7 cellular contexts compared by ENCODE assay signal in the genomic region with DNA sequence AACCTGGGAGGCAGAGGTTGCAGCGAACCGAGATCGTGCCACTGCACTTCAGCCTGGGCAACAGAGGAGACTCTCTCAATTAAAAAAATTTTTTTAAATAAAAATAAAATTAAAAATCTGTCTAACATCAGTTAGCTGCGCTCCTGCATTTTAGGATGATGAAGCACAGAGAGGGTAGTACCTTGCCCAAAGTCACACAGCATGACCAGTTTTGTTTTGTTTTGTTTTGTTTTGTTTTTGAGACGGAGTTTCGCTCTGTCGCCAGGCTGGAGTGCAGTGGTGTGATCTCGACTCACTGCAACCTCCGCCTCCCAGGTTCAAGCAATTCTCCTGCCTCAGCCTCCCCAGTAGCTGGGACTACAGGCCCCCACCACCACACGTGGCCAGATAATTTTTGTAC. TPM values are rescaled to one million over a fixed set of nuclear protein-coding genes. Genes with fewer than 3 reads are reported as not detected.
DNase-seq lines count a peak whose midpoint lies in the region; ATAC-seq, FAIRE-seq and TF ChIP-seq lines count a peak whose summit lies in the region.
"Not testable (repeated sequence)": the region's sequence is repeated elsewhere in the genome, so short reads cannot be mapped to it uniquely, and the experiment has no call there.
"Had no signal": no experiment of that assay in that cellular context is flagged by ENCODE, and none has a peak within 500 bp of the region (broad histone marks: within the 10 kb centered on the region; RNA-seq: fewer than 3 reads in every experiment).

No MANE protein-coding gene starts in this region.

- ATAC-seq in A549; Right ventricle myocardium superior (ENCODE audit: poor library complexity); gastrocnemius medialis: not testable (repeated sequence)

- not testable (repeated sequence) for TF ChIP-seq POLR2A in A549 (IDR thresholded peaks at IDR 0.05; ENCODE audit: low read length); gastrocnemius medialis (IDR thresholded peaks at IDR 0.05)

- not testable (repeated sequence) for H3K4me1 ChIP-seq in A549
- peaks cover 13 to 27% of the 10 kb centered on the region in 2 donors for H3K4me1 ChIP-seq in gastrocnemius medialis

- not testable (repeated sequence) for H3K36me3 ChIP-seq in gastrocnemius medialis

- H3K36me3 Mint-ChIP-seq in nephron progenitor cell (ENCODE audit: low read depth) = not testable (repeated sequence)

- TF ChIP-seq CTCF in A549 (IDR thresholded peaks at IDR 0.05); RWPE1 (conservative IDR thresholded peaks at IDR 0.05; ENCODE audit: low read depth); nephron progenitor cell (IDR thresholded peaks at IDR 0.05); gastrocnemius medialis (IDR thresholded peaks at IDR 0.05 in 4 of 5, conservative IDR thresholded peaks at IDR 0.05 in 1 of 5): not testable (repeated sequence)

- peak overlapping the region; percentile 36 for H3K27ac Mint-ChIP-seq in nephron progenitor cell

- WGBS in A549 (ENCODE audit: missing lambda C conversion rate) = 92% methylated on average over 10 of the region's 10 CpGs

- POLR2A ChIA-PET in A549 (lab: Yijun Ruan, JAX); RWPE1 (lab: Yijun Ruan, JAX; ENCODE audit: low non-redundant PET): not testable (repeated sequence)

- not testable (repeated sequence) for H3K9me3 Mint-ChIP-seq in nephron progenitor cell

- not testable (repeated sequence) for TF ChIP-seq RAD21 in A549 (conservative IDR thresholded peaks at IDR 0.05 in 1 of 2, IDR thresholded peaks at IDR 0.05 in 1 of 2)

- not testable (repeated sequence) for FAIRE-seq in A549 (lab: Jason Lieb, UNC)

- H3K27me3 Mint-ChIP-seq in nephron progenitor cell (ENCODE audit: low read depth, poor library complexity) = not testable (repeated sequence)

- not testable (repeated sequence) for TF ChIP-seq EP300 in A549 (IDR thresholded peaks at IDR 0.05)

- not testable (repeated sequence) for H3K4me3 ChIP-seq in A549, gastrocnemius medialis

- not testable (repeated sequence) for H3K4me1 Mint-ChIP-seq in nephron progenitor cell

- not testable (repeated sequence) for H3K4me2 ChIP-seq in A549

- intact Hi-C loops in Right ventricle myocardium superior (cut with DNase I); gastrocnemius medialis (cut with DNase I; ENCODE audit: low total_unique reads): not testable (repeated sequence)

- CTCF ChIA-PET in A549 (lab: Yijun Ruan, JAX) = interaction anchor here (0.6 to 1.2 kb wide), 2 partner anchors 59 to 371 kb away, joined by 3 to 4 read pairs; no protein-coding TSS in a partner anchor
- CTCF ChIA-PET in RWPE1 (lab: Yijun Ruan, JAX) = not testable (repeated sequence)

- not testable (repeated sequence) for H3K27me3 ChIP-seq in gastrocnemius medialis

- not testable (repeated sequence) for H3K27ac ChIP-seq in A549
- peak overlapping the region; percentile 28 for H3K27ac ChIP-seq in RWPE1
- peak overlapping the region; percentile 42 to 95 (median 91) for H3K27ac ChIP-seq in gastrocnemius medialis

- in situ Hi-C loops in gastrocnemius medialis (cut with MboI; ENCODE audit: low sequenced_read_pairs in 4 of 4) = not testable (repeated sequence)

- H3K9me3 ChIP-seq in A549, gastrocnemius medialis: not testable (repeated sequence)

- not testable (repeated sequence) for H3K4me3 Mint-ChIP-seq in nephron progenitor cell

- not testable (repeated sequence) for DNase-seq in A549 (ENCODE audit: low read depth in 1 of 2, low spot score in 1 of 2); RWPE1 (ENCODE audit: low spot score); nephron progenitor cell; gastrocnemius medialis
- peak; percentile 10 for DNase-seq in Right ventricle myocardium superior

TF ChIP-seq in A549, 52 proteins besides CTCF, POLR2A, EP300 and RAD21:
- TF ChIP-seq ZFP36 (IDR thresholded peaks at IDR 0.05; ENCODE audit: borderline replicate concordance, partially characterized antibody) = peak; percentile 79

RNA-seq across cellular contexts. Expression of gene GTF2IRD1, which starts 55.7 kb away (rescaled TPM):
- polyA plus RNA-seq in A549 (2011; rRNA removed) = 20.5 and 23.2 TPM in 2 replicates
- 19.0 and 21.6 TPM in 2 replicates for polyA plus RNA-seq in A549 (2012; cell fraction: cytosol; rRNA removed)
- polyA plus RNA-seq in A549 (2012; cell fraction: nucleus; rRNA removed) = 21.1 and 26.9 TPM in 2 replicates
- 19.9 to 21.7 TPM (median 21.5 TPM) in 3 replicates for polyA plus RNA-seq in A549 (2017; fragmentation: RNase III; extraction: RNeasy Plus Mini Kit Qiagen cat#74134 plus additional on column Dnase treatment)
- polyA minus RNA-seq in A549 (2011; rRNA and poly(A)+ RNA removed) = 16.4 and 25.3 TPM in 2 replicates
- 21.7 TPM for total RNA-seq in Right ventricle myocardium superior
- 100 to 1,000 TPM in 1 of 4 donors, 10 to 100 TPM in 3; 42.9 to 109 (median 77.0) TPM for total RNA-seq in gastrocnemius medialis
- polyA plus RNA-seq: CD14-positive monocyte; CD8-positive, alpha-beta memory T cell had no signal
